In the genomic region with DNA sequence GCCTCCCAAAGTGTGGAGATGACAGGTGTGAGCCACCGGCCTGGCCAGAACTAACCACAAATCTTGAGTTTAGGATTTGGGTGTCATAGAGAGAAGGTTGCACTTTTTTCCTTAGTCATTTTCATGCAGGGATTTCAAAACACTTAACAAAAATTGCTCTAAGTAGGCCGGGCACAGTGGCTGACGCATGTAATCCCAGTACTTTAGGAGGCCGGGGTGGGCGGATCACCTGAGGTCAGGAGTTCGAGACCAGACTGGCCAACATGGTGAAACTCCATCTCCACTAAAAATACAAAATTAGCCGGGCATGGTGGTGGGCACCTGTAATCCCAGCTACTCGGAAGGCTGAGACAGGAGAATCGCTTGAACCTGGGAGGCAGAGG, we compare ENCODE assay signal across 8 cellular contexts. TPM values are rescaled to one million over a fixed set of nuclear protein-coding genes. Genes with fewer than 3 reads are reported as not detected.
A peak's percentile ranks its signal among the peaks of the same experiment; 100 is the strongest.
DNase-seq lines count a peak whose midpoint lies in the region; ATAC-seq and TF ChIP-seq lines count a peak whose summit lies in the region.
"Not testable (repeated sequence)": the region's sequence is repeated elsewhere in the genome, so short reads cannot be mapped to it uniquely, and the experiment has no call there.

No MANE protein-coding gene starts in this region.

- H2AK5ac ChIP-seq in trophoblast cell (ENCODE audit: low read length): not testable (repeated sequence)

- H3K9me2 ChIP-seq in Loucy (replicated peaks; ENCODE audit: low read depth, low read length): not testable (repeated sequence)

- peak overlapping the region; percentile 80 for H3K4me2 ChIP-seq in Loucy (ENCODE audit: low read depth, low read length, poor library complexity, severe bottlenecking)
- H3K4me2 ChIP-seq in trophoblast cell (ENCODE audit: low read length): not testable (repeated sequence)

- in situ Hi-C loops in transverse colon (cut with MboI; ENCODE audit: low pct_ligation_motif_present in 1 of 4, low pct_unique_long_range_greater_than_20kb in 1 of 4, low sequenced_read_pairs in 3 of 4): not testable (repeated sequence)

- not testable (repeated sequence) for H3K27me3 ChIP-seq in CD8-positive, alpha-beta T cell (ENCODE audit: insufficient read depth, low read length); Loucy (ENCODE audit: insufficient read depth, low read length, poor library complexity, severe bottlenecking); colonic mucosa; lower lobe of right lung (ENCODE audit: low read depth); trophoblast cell (ENCODE audit: insufficient read depth, low read length); transverse colon

- peaks cover 30% of the 10 kb centered on the region for H4K20me1 ChIP-seq in Loucy (ENCODE audit: insufficient read depth, low read length, poor library complexity, severe bottlenecking)

- H4K91ac ChIP-seq in trophoblast cell (ENCODE audit: low read depth, low read length): peak overlapping the region; percentile 35

- H3K18ac ChIP-seq in trophoblast cell (ENCODE audit: low read length): not testable (repeated sequence)

- peak in 1 of 7 experiments; percentile 40 for DNase-seq in CD8-positive, alpha-beta T cell
- DNase-seq in WTC11 (ENCODE audit: low spot score); activated naive CD4-positive, alpha-beta T cell treated with anti-CD3 and anti-CD28 coated beads, Interleukin-2, amount 10 ng/mL, durations not matched to agents 7 days and 5 days; colonic mucosa; trophoblast cell; transverse colon: not testable (repeated sequence)
- peak; percentile 59 for DNase-seq in lower lobe of right lung

- H3K4me1 Mint-ChIP-seq in CD8-positive, alpha-beta T cell (ENCODE audit: low read depth): peaks cover 36% of the 10 kb centered on the region
- H3K4me1 Mint-ChIP-seq in WTC11: not testable (repeated sequence)
- peaks cover 32% of the 10 kb centered on the region for H3K4me1 Mint-ChIP-seq in activated naive CD4-positive, alpha-beta T cell treated with anti-CD3 and anti-CD28 coated beads, Interleukin-2, amount 10 ng/mL, durations not matched to agents 7 days and 5 days

- H3K4ac ChIP-seq in trophoblast cell (ENCODE audit: low read depth, low read length): not testable (repeated sequence)

- not testable (repeated sequence) for H3K9ac ChIP-seq in Loucy (ENCODE audit: low read depth, low read length, poor library complexity, severe bottlenecking); colonic mucosa (ENCODE audit: low read depth in 2 of 2, low read length in 2 of 2); trophoblast cell (ENCODE audit: low read length)

- intact Hi-C loops in CD8-positive, alpha-beta T cell (cut with DNase I, micrococcal nuclease); colonic mucosa (cut with DNase I); lower lobe of right lung (cut with DNase I); transverse colon (cut with DNase I; ENCODE audit: low total_unique reads): not testable (repeated sequence)

- TF ChIP-seq CTCF in CD8-positive, alpha-beta T cell (IDR thresholded peaks at IDR 0.05); Loucy (conservative IDR thresholded peaks at IDR 0.05; ENCODE audit: low read length); WTC11 (IDR thresholded peaks at IDR 0.05); colonic mucosa (IDR thresholded peaks at IDR 0.05); lower lobe of right lung (IDR thresholded peaks at IDR 0.05); transverse colon (IDR thresholded peaks at IDR 0.05): not testable (repeated sequence)

- peak overlapping the region; percentile 99 for H3K27ac Mint-ChIP-seq in CD8-positive, alpha-beta T cell
- H3K27ac Mint-ChIP-seq in WTC11: peak overlapping the region; percentile 95
- peak overlapping the region; percentile 100 for H3K27ac Mint-ChIP-seq in activated naive CD4-positive, alpha-beta T cell treated with anti-CD3 and anti-CD28 coated beads, Interleukin-2, amount 10 ng/mL, durations not matched to agents 7 days and 5 days

- H3K4me3 Mint-ChIP-seq in CD8-positive, alpha-beta T cell: peak overlapping the region; percentile 47
- peak overlapping the region; percentile 98 for H3K4me3 Mint-ChIP-seq in WTC11
- peak overlapping the region; percentile 94 for H3K4me3 Mint-ChIP-seq in activated naive CD4-positive, alpha-beta T cell treated with anti-CD3 and anti-CD28 coated beads, Interleukin-2, amount 10 ng/mL, durations not matched to agents 7 days and 5 days

- not testable (repeated sequence) for H2BK12ac ChIP-seq in trophoblast cell (ENCODE audit: low read length)

- peak overlapping the region; percentile 74 for H4K8ac ChIP-seq in trophoblast cell (ENCODE audit: low read depth, low read length)

- TF ChIP-seq POLR2A in transverse colon (IDR thresholded peaks at IDR 0.05): not testable (repeated sequence)

- H2AFZ ChIP-seq in Loucy (ENCODE audit: low read length); trophoblast cell (ENCODE audit: insufficient read depth, low read length, poor library complexity): not testable (repeated sequence)

- H3K4me1 ChIP-seq in CD8-positive, alpha-beta T cell (ENCODE audit: insufficient read depth, low read length): peaks cover 26% of the 10 kb centered on the region
- H3K4me1 ChIP-seq in Loucy (ENCODE audit: insufficient read depth, low read length, poor library complexity, severe bottlenecking): peaks cover 17% of the 10 kb centered on the region
- not testable (repeated sequence) for H3K4me1 ChIP-seq in colonic mucosa; trophoblast cell (ENCODE audit: control insufficient read depth in 1 of 2, insufficient read depth in 2 of 2, low read length in 2 of 2)
- H3K4me1 ChIP-seq in lower lobe of right lung: peaks cover 33% of the 10 kb centered on the region
- peaks cover 12 to 33% (median 21%) of the 10 kb centered on the region in 4 donors for H3K4me1 ChIP-seq in transverse colon

- not testable (repeated sequence) for ATAC-seq in CD8-positive, alpha-beta T cell; WTC11; lower lobe of right lung

- H3K9me3 Mint-ChIP-seq in CD8-positive, alpha-beta T cell; WTC11; activated naive CD4-positive, alpha-beta T cell treated with anti-CD3 and anti-CD28 coated beads, Interleukin-2, amount 10 ng/mL, durations not matched to agents 7 days and 5 days: not testable (repeated sequence)

- POLR2A ChIA-PET in CD8-positive, alpha-beta T cell (lab: Charles Lee): interaction anchor here (3.4 to 4.1 kb wide), 2 partner anchors 73 to 84 kb away, joined by 46 to 65 read pairs; a partner anchor contains a TSS
- POLR2A ChIA-PET in WTC11 (lab: Charles Lee): interaction anchor here (0.7 kb wide), 1 partner anchor 1487 kb away, joined by 5 read pairs; no protein-coding TSS in a partner anchor

- no CpG with 5 or more reads among the region's 9 CpGs for WGBS in trophoblast cell (ENCODE audit: extremely low coverage, insufficient coverage, insufficient read length)
- 94% methylated on average over 9 of the region's 9 CpGs; no CpG with 5 or more reads in 1 of the 2 donors for WGBS in transverse colon (ENCODE audit: low coverage in 1 of 2), 2 donors

- not testable (repeated sequence) for H3K27ac ChIP-seq in CD8-positive, alpha-beta T cell (ENCODE audit: low read depth, low read length); trophoblast cell (ENCODE audit: low read depth, low read length)
- H3K27ac ChIP-seq in colonic mucosa: peak overlapping the region; percentile 81
- peak overlapping the region; percentile 95 for H3K27ac ChIP-seq in lower lobe of right lung
- H3K27ac ChIP-seq in transverse colon: peak overlapping the region; percentile 95 to 100 (median 100)

- not testable (repeated sequence) for H3F3A ChIP-seq in Loucy (ENCODE audit: low read depth)

- H3K27me3 Mint-ChIP-seq in CD8-positive, alpha-beta T cell (ENCODE audit: low read depth); WTC11 (ENCODE audit: low read depth); activated naive CD4-positive, alpha-beta T cell treated with anti-CD3 and anti-CD28 coated beads, Interleukin-2, amount 10 ng/mL, durations not matched to agents 7 days and 5 days: not testable (repeated sequence)

- peaks cover 35% of the 10 kb centered on the region for H3K79me2 ChIP-seq in Loucy (ENCODE audit: insufficient read depth, low read length)
- peaks cover 14% of the 10 kb centered on the region for H3K79me2 ChIP-seq in trophoblast cell (ENCODE audit: control insufficient read depth, insufficient read depth, low read length, poor library complexity)

- H3K14ac ChIP-seq in trophoblast cell (ENCODE audit: low read length): not testable (repeated sequence)

- not testable (repeated sequence) for H2BK120ac ChIP-seq in trophoblast cell (ENCODE audit: insufficient read depth, low read length, poor library complexity)

- not testable (repeated sequence) for H3K23ac ChIP-seq in trophoblast cell (ENCODE audit: low read length)

- not testable (repeated sequence) for H3K79me1 ChIP-seq in trophoblast cell (ENCODE audit: low read length)

- H2BK5ac ChIP-seq in trophoblast cell (ENCODE audit: low read depth, low read length, poor library complexity): not testable (repeated sequence)

- H3K4me3 ChIP-seq in CD8-positive, alpha-beta T cell (ENCODE audit: low read depth, low read length); Loucy (ENCODE audit: low read length, poor library complexity, severe bottlenecking); colonic mucosa; lower lobe of right lung; trophoblast cell (ENCODE audit: low read depth, low read length); transverse colon: not testable (repeated sequence)

- H3K9me3 ChIP-seq in CD8-positive, alpha-beta T cell (ENCODE audit: low read length); Loucy (ENCODE audit: insufficient read depth, low read depth, low read length); colonic mucosa; lower lobe of right lung; trophoblast cell (ENCODE audit: insufficient read depth, low read depth, low read length); transverse colon: not testable (repeated sequence)

- H3K36me3 Mint-ChIP-seq in CD8-positive, alpha-beta T cell: peaks cover 17% of the 10 kb centered on the region
- H3K36me3 Mint-ChIP-seq in WTC11; activated naive CD4-positive, alpha-beta T cell treated with anti-CD3 and anti-CD28 coated beads, Interleukin-2, amount 10 ng/mL, durations not matched to agents 7 days and 5 days: not testable (repeated sequence)

- CTCF ChIA-PET in CD8-positive, alpha-beta T cell (lab: Charles Lee): interaction anchor here (6.2 kb wide), 1 partner anchor 72 kb away, joined by 36 read pairs; no protein-coding TSS in a partner anchor
- CTCF ChIA-PET in WTC11 (lab: Charles Lee): interaction anchor here (0.6 kb wide), 1 partner anchor 211 kb away, joined by 3 read pairs; no protein-coding TSS in a partner anchor
- CTCF ChIA-PET in activated naive CD4-positive, alpha-beta T cell treated with anti-CD3 and anti-CD28 coated beads, Interleukin-2, amount 10 ng/mL, durations not matched to agents 7 days and 5 days (lab: Charles Lee): not testable (repeated sequence)

- not testable (repeated sequence) for TF ChIP-seq EP300 in transverse colon (IDR thresholded peaks at IDR 0.05; ENCODE audit: low read depth)

- H4K12ac ChIP-seq in trophoblast cell (ENCODE audit: low read depth, low read length): peak overlapping the region; percentile 18

- H3K36me3 ChIP-seq in CD8-positive, alpha-beta T cell (ENCODE audit: insufficient read depth, low read length); Loucy (ENCODE audit: insufficient read depth, low read length); colonic mucosa; lower lobe of right lung; trophoblast cell (ENCODE audit: control insufficient read depth in 1 of 2, insufficient read depth in 2 of 2, low read length in 2 of 2); transverse colon: not testable (repeated sequence)

RNA-seq across cellular contexts. Expression of a gene that starts 1.5 kb away (rescaled TPM):
- 100 to 1,000 TPM; 179 to 202 TPM for total RNA-seq in CD8-positive, alpha-beta T cell
- total RNA-seq in WTC11 (2021): 67.9 to 74.5 TPM (median 72.4 TPM) in 3 replicates
- total RNA-seq in colonic mucosa: 100 to 1,000 TPM; 101 to 102 TPM
- 78.9 TPM for total RNA-seq in lower lobe of right lung
- polyA plus RNA-seq in trophoblast cell (2013): 65.1 and 66.3 TPM in 2 replicates
- 100 to 1,000 TPM; 104 to 270 (median 121) TPM for total RNA-seq in transverse colon

RNA-seq across cellular contexts. Expression of a gene that starts 35.6 kb away (rescaled TPM):
- total RNA-seq in CD8-positive, alpha-beta T cell: 10 to 100 TPM; 64.9 to 67.4 TPM
- total RNA-seq in WTC11 (2021) (21.5 to 23.2 TPM (median 23.0 TPM) in 3 replicates), colonic mucosa (10 to 100 TPM; 19.4 to 26.1 TPM), lower lobe of right lung (29.7 TPM), transverse colon (10 to 100 TPM; 16.7 to 33.3 (median 24.1) TPM)
- polyA plus RNA-seq in trophoblast cell (2013): 12.1 and 12.2 TPM in 2 replicates

Comparison
In these comparisons a context has a peak if more than half of its experiments do, and no peak if none do; other contexts are left out.
1. H3K4me3 Mint-ChIP-seq: peak in every context shown above with its lines; median percentile 98 in WTC11; 94 in activated naive CD4-positive, alpha-beta T cell treated with anti-CD3 and anti-CD28 coated beads, Interleukin-2, amount 10 ng/mL, durations not matched to agents 7 days and 5 days; 47 in CD8-positive, alpha-beta T cell.